In the genomic region with DNA sequence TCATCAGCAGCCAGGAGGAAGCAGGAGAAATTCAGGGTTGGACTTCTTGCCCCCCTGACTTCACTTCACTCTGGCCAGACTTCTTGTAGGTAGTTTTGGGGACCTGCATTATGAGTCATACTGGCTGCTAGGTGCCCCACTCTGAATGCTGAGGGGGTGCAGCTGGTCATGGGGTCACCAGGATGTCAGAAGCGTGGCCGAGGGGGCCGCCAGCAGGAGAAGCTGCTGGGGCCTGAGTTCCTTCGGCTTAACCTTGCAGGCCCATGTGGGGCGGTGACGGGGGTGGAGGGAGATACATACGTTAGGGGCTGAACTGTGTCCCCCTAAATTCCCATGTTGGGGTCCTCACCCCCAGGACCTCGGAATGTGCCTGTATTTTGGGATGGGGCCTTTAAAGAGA, we compare ENCODE assay signal across 25 cellular contexts. TPM values are rescaled to one million over a fixed set of nuclear protein-coding genes. Genes with fewer than 3 reads are reported as not detected.
A peak's percentile ranks its signal among the peaks of the same experiment; 100 is the strongest.
DNase-seq lines count a peak whose midpoint lies in the region; ATAC-seq and TF ChIP-seq lines count a peak whose summit lies in the region.
"Had no signal": no experiment of that assay in that cellular context is flagged by ENCODE, and none has a peak within 500 bp of the region (broad histone marks: within the 10 kb centered on the region; RNA-seq: fewer than 3 reads in every experiment).

No MANE protein-coding gene starts in this region.

- H3K27me3 Mint-ChIP-seq in glutamatergic neuron (ENCODE audit: unreplicated experiment) (peaks cover 6% of the 10 kb centered on the region), neural progenitor cell (ENCODE audit: insufficient read depth, low read depth) (peaks cover 52% of the 10 kb centered on the region)
- H3K27me3 Mint-ChIP-seq in stimulated activated naive B cell treated with anti-CD40 and anti-IgM and Interleukin-4, amounts not matched to agents 10 μg/mL and 1 μg/mL and 100 μg/mL, for 72 hours: peaks cover 66 to 80% of the 10 kb centered on the region in 2 donors

- H3K4me3 ChIP-seq in right atrium auricular region (no peak overlapping the region), neural progenitor cell (no peak overlapping the region)
- H3K4me3 ChIP-seq: A549; BLaER1 treated with 17β-estradiol and CSF1 and Interleukin-3, amounts not matched to agents 10 nM and 100 nM; GM12878; GM23248 had no signal

- peaks cover 40% of the 10 kb centered on the region for H4K20me1 ChIP-seq in neural progenitor cell (ENCODE audit: low read depth)

- H3K9me3 ChIP-seq in right atrium auricular region: no peaks in the 10 kb centered on the region
- H3K9me3 ChIP-seq in neural progenitor cell (ENCODE audit: low read depth): no peaks in the 10 kb centered on the region
- H3K9me3 ChIP-seq: A549; BE2C; BLaER1 treated with 17β-estradiol and CSF1 and Interleukin-3, amounts not matched to agents 10 nM and 100 nM had no signal

- H3K4me3 Mint-ChIP-seq in glutamatergic neuron (ENCODE audit: unreplicated experiment) (no peak overlapping the region), neural progenitor cell (peak overlapping the region; percentile 22)
- H3K4me3 Mint-ChIP-seq in stimulated activated naive B cell treated with anti-CD40 and anti-IgM and Interleukin-4, amounts not matched to agents 10 μg/mL and 1 μg/mL and 100 μg/mL, for 72 hours: no peak overlapping the region
- H3K4me3 Mint-ChIP-seq: CD4-positive, alpha-beta T cell; CD8-positive, alpha-beta memory T cell had no signal

- H3F3A ChIP-seq in neural progenitor cell (ENCODE audit: low read depth): peaks cover 16% of the 10 kb centered on the region

- no peak for ATAC-seq in left ventricle myocardium superior
- ATAC-seq in HG02588 (IDR thresholded peaks at IDR 0.05; ENCODE audit: unreplicated experiment): no peak
- ATAC-seq in stimulated activated naive B cell treated with anti-CD40 and anti-IgM and Interleukin-4, amounts not matched to agents 10 μg/mL and 1 μg/mL and 100 μg/mL, for 72 hours (replicated peaks): no peak
- ATAC-seq: A549, GM12878, HCT116 had no signal

- peaks cover 0 to 36% of the 10 kb centered on the region in 2 donors for H3K4me1 ChIP-seq in right atrium auricular region
- H3K4me1 ChIP-seq in neural progenitor cell: peaks cover 36% of the 10 kb centered on the region
- H3K4me1 ChIP-seq: BE2C had no signal

- H3K27ac Mint-ChIP-seq in glutamatergic neuron (ENCODE audit: unreplicated experiment) (peak overlapping the region; percentile 22), neural progenitor cell (no peak overlapping the region)
- H3K27ac Mint-ChIP-seq in stimulated activated naive B cell treated with anti-CD40 and anti-IgM and Interleukin-4, amounts not matched to agents 10 μg/mL and 1 μg/mL and 100 μg/mL, for 72 hours: no peak overlapping the region
- H3K27ac Mint-ChIP-seq: CD4-positive, alpha-beta T cell had no signal

- H3K4me2 ChIP-seq in neural progenitor cell: no peak overlapping the region
- H3K4me2 ChIP-seq: A549; BLaER1 treated with 17β-estradiol and CSF1 and Interleukin-3, amounts not matched to agents 10 nM and 100 nM had no signal

- H3K27me3 ChIP-seq in right atrium auricular region (peaks cover 24 to 33% of the 10 kb centered on the region in 2 donors), neural progenitor cell (peaks cover 100% of the 10 kb centered on the region)

- intact Hi-C loops in left ventricle myocardium superior (cut with micrococcal nuclease): no loop called here

- no peaks in the 10 kb centered on the region for H3K79me2 ChIP-seq in neural progenitor cell (ENCODE audit: low read depth)

- no peak overlapping the region for H3K9ac ChIP-seq in neural progenitor cell
- H3K9ac ChIP-seq: BLaER1 treated with 17β-estradiol and CSF1 and Interleukin-3, amounts not matched to agents 10 nM and 100 nM; GM23248 had no signal

- H3K9me3 Mint-ChIP-seq in glutamatergic neuron (ENCODE audit: unreplicated experiment) (peaks cover 8% of the 10 kb centered on the region), neural progenitor cell (no peaks in the 10 kb centered on the region)
- no peaks in the 10 kb centered on the region for H3K9me3 Mint-ChIP-seq in stimulated activated naive B cell treated with anti-CD40 and anti-IgM and Interleukin-4, amounts not matched to agents 10 μg/mL and 1 μg/mL and 100 μg/mL, for 72 hours
- H3K9me3 Mint-ChIP-seq: CD4-positive, alpha-beta T cell; CD8-positive, alpha-beta memory T cell had no signal

- no peak overlapping the region for H2AFZ ChIP-seq in neural progenitor cell (replicated peaks)
- H2AFZ ChIP-seq: GM23248 had no signal

- H3K36me3 ChIP-seq in right atrium auricular region (no peaks in the 10 kb centered on the region), neural progenitor cell (no peaks in the 10 kb centered on the region)
- H3K36me3 ChIP-seq: BE2C; BLaER1 treated with 17β-estradiol and CSF1 and Interleukin-3, amounts not matched to agents 10 nM and 100 nM had no signal

- H3K4me1 Mint-ChIP-seq in glutamatergic neuron (ENCODE audit: low read depth, unreplicated experiment): peaks cover 28% of the 10 kb centered on the region
- peaks cover 20% of the 10 kb centered on the region for H3K4me1 Mint-ChIP-seq in neural progenitor cell
- peaks cover 11 to 16% of the 10 kb centered on the region in 2 donors for H3K4me1 Mint-ChIP-seq in stimulated activated naive B cell treated with anti-CD40 and anti-IgM and Interleukin-4, amounts not matched to agents 10 μg/mL and 1 μg/mL and 100 μg/mL, for 72 hours
- H3K4me1 Mint-ChIP-seq: CD14-positive monocyte had no signal

- peak; percentile 23 for DNase-seq in left ventricle myocardium superior
- no peak for DNase-seq in right atrium auricular region (ENCODE audit: low spot score)
- DNase-seq in glutamatergic neuron: peak; percentile 9
- no peak for DNase-seq in neural progenitor cell (ENCODE audit: low spot score)
- DNase-seq in KG1 (lab: John Stamatoyannopoulos, UW): no peak
- DNase-seq in stimulated activated naive B cell treated with anti-CD40 and anti-IgM and Interleukin-4, amounts not matched to agents 10 μg/mL and 1 μg/mL and 100 μg/mL, for 72 hours: no peak
- DNase-seq: 8988T; ACHN; AML-193; BE2C; CD4-positive, alpha-beta T cell; CD8-positive, alpha-beta memory T cell; DMS 273 treated with DMSO at 0.1 percent for 48 hours; DMS79; EL; GDM1; GM23248; H7 had no signal

- TF ChIP-seq CTCF in right atrium auricular region (IDR thresholded peaks at IDR 0.05) (no peak), glutamatergic neuron (IDR thresholded peaks at IDR 0.05; ENCODE audit: partially characterized antibody, unreplicated experiment) (no peak), neural progenitor cell (IDR thresholded peaks at IDR 0.05) (no peak)

- H3K36me3 Mint-ChIP-seq in glutamatergic neuron (ENCODE audit: unreplicated experiment) (no peaks in the 10 kb centered on the region), neural progenitor cell (no peaks in the 10 kb centered on the region)
- peaks cover 0 to 3% of the 10 kb centered on the region in 2 donors for H3K36me3 Mint-ChIP-seq in stimulated activated naive B cell treated with anti-CD40 and anti-IgM and Interleukin-4, amounts not matched to agents 10 μg/mL and 1 μg/mL and 100 μg/mL, for 72 hours
- H3K36me3 Mint-ChIP-seq: CD8-positive, alpha-beta memory T cell had no signal

- H3K27ac ChIP-seq in right atrium auricular region: no peak overlapping the region
- H3K27ac ChIP-seq in neural progenitor cell: no peak overlapping the region
- H3K27ac ChIP-seq: A549; BLaER1 treated with 17β-estradiol and CSF1 and Interleukin-3, amounts not matched to agents 10 nM and 100 nM; GM23248 had no signal

RNA-seq across cellular contexts. Expression of a gene that starts 18.2 kb away (rescaled TPM):
- total RNA-seq in left ventricle myocardium superior (not detected), right atrium auricular region (not detected), glutamatergic neuron (ENCODE audit: unreplicated experiment) (106 TPM), neural progenitor cell (ENCODE audit: low replicate concordance) (not detected in 2 replicates)
- total RNA-seq: CD4-positive, alpha-beta T cell; CD8-positive, alpha-beta memory T cell; GM12878; GM23248; H1; H7 had no signal

Comparison
In these comparisons a context has a peak if more than half of its experiments do, and no peak if none do; other contexts are left out.
1. DNase-seq: peak in left ventricle myocardium superior (single experiment) and glutamatergic neuron (single experiment); none in right atrium auricular region (single experiment), neural progenitor cell (single experiment), KG1 (single experiment) and stimulated activated naive B cell treated with anti-CD40 and anti-IgM and Interleukin-4, amounts not matched to agents 10 μg/mL and 1 μg/mL and 100 μg/mL, for 72 hours (single experiment).
2. RNA of a gene that starts 18.2 kb away (total RNA-seq): 106 TPM in glutamatergic neuron (single experiment); not detected in left ventricle myocardium superior (single experiment), not detected in right atrium auricular region and not detected in neural progenitor cell; every median in the first group is over 100 times any median in the second.